In the genomic region with DNA sequence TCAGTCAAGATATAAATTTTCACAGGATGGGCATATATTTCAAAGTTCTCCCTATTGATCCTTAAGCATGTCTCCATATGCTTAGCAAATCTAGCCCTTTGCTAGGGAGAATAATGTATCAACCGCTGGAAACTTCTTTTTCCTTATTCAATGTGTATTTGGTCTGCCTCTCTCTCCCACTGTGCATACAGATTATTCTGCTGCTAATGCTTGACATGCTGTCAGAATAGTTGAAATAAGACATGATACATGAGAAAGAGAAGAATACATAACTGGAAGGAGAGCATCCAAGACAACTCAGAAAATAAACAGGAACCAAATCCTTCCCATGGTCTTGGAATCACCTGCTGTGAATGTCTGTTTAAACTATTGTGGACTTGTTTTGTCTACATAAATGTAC, we compare ENCODE assay signal across 1 cellular context.
TF ChIP-seq lines count a peak whose summit lies in the region.

No MANE protein-coding gene starts in this region.

TF ChIP-seq in HCT116, 20 proteins besides CTCF, POLR2A, EP300 and RAD21 (continued from another document):
- TF ChIP-seq POLR2AphosphoS5 (IDR thresholded peaks at IDR 0.05; ENCODE audit: low read depth, low read length): no peak
- TF ChIP-seq YY1 (IDR thresholded peaks at IDR 0.05; ENCODE audit: extremely low read depth, insufficient replicate concordance, low read depth, low read length): no peak
- TF ChIP-seq JUND (IDR thresholded peaks at IDR 0.05): no peak
- no peak for TF ChIP-seq EZH2phosphoT487 (IDR thresholded peaks at IDR 0.05; ENCODE audit: borderline replicate concordance)
- no peak for TF ChIP-seq CEBPB (IDR thresholded peaks at IDR 0.05; ENCODE audit: low read depth)
- no peak for TF ChIP-seq ELF1 (IDR thresholded peaks at IDR 0.05; ENCODE audit: borderline replicate concordance, low read depth)
- no peak for TF ChIP-seq FOSL1 (IDR thresholded peaks at IDR 0.05; ENCODE audit: low read depth)
- TF ChIP-seq EZH2 (IDR thresholded peaks at IDR 0.05): no peak
- TF ChIP-seq, protein P1, sequence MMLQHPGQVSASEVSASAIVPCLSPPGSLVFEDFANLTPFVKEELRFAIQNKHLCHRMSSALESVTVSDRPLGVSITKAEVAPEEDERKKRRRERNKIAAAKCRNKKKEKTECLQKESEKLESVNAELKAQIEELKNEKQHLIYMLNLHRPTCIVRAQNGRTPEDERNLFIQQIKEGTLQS (IDR thresholded peaks at IDR 0.05): no peak
